17 cellular contexts compared by ENCODE assay signal in genomic region chr3:41863024-41863423, GRCh38.
DNase-seq lines count a peak whose midpoint lies in the region; ATAC-seq, FAIRE-seq and TF ChIP-seq lines count a peak whose summit lies in the region.
"Had no signal": no experiment of that assay in that cellular context is flagged by ENCODE, and none has a peak within 500 bp of the region (broad histone marks: within the 10 kb centered on the region; RNA-seq: fewer than 3 reads in every experiment).

No MANE protein-coding gene starts in this region.

- H3K14ac ChIP-seq in H1 (ENCODE audit: insufficient read length): no peak overlapping the region

- no peak overlapping the region for H2AFZ ChIP-seq in H1 (ENCODE audit: low read length)

- CTCF ChIA-PET in H1 (lab: Charles Lee; ENCODE audit: partially characterized antibody): interaction anchor here (0.9 to 3.0 kb wide), 13 partner anchors 9 to 665 kb away, joined by 3 to 14 read pairs (median 3); no protein-coding TSS in a partner anchor

- H2BK20ac ChIP-seq in H1 (ENCODE audit: low read length): no peak overlapping the region

- H4K8ac ChIP-seq in H1 (ENCODE audit: extremely low read depth, insufficient read depth, low read length): no peak overlapping the region

- peak; percentile 55 for ATAC-seq in left colon
- ATAC-seq: activated CD4-positive, CD25-positive, alpha-beta regulatory T cell treated with anti-CD3 and anti-CD28 coated beads, Interleukin-2, amount 50 U/mL, for 24 hours; Panc1 had no signal

- H3K4ac ChIP-seq in H1 (replicated peaks; ENCODE audit: insufficient read length, low read depth, low read length): no peak overlapping the region

- no peak for TF ChIP-seq EP300 in H1 (IDR thresholded peaks at IDR 0.05; ENCODE audit: borderline replicate concordance in 1 of 2, low read depth in 2 of 2, low read length in 2 of 2)

- H3K36me3 ChIP-seq in H1 (ENCODE audit: control insufficient read depth in 2 of 4, insufficient read depth in 4 of 4, low read length in 3 of 4): no peaks in the 10 kb centered on the region; a peak in 1 of 8 replicates
- H3K36me3 ChIP-seq: esophagus muscularis mucosa, upper lobe of left lung had no signal

- no peak overlapping the region for H4K91ac ChIP-seq in H1 (replicated peaks; ENCODE audit: insufficient read length, low read length)

- H3K23ac ChIP-seq in H1 (ENCODE audit: insufficient read length): no peak overlapping the region

- intact Hi-C loops in left colon (cut with DNase I, micrococcal nuclease): no loop called here

- H3K18ac ChIP-seq in H1 (ENCODE audit: extremely low read depth, low read length): no peak overlapping the region

- no peaks in the 10 kb centered on the region for H3K79me2 ChIP-seq in H1 (ENCODE audit: control insufficient read depth in 1 of 2, insufficient read depth in 2 of 2, low read length in 2 of 2)

- no peak overlapping the region for H3K27ac ChIP-seq in H1 (ENCODE audit: low read depth, low read length)
- H3K27ac ChIP-seq: esophagus muscularis mucosa, upper lobe of left lung had no signal

- peak; percentile 41 to 53 for TF ChIP-seq RAD21 in H1 (IDR thresholded peaks at IDR 0.05 in 1 of 2, conservative IDR thresholded peaks at IDR 0.05 in 1 of 2; ENCODE audit: low read depth in 2 of 2, low read length in 2 of 2)

- no peaks in the 10 kb centered on the region for H3K4me1 ChIP-seq in H1 (replicated peaks in 1 of 4; ENCODE audit: control insufficient read depth in 3 of 4, insufficient read depth in 4 of 4, low read length in 3 of 4)
- H3K4me1 ChIP-seq: esophagus muscularis mucosa, upper lobe of left lung had no signal

- H3K4me2 ChIP-seq in H1 (ENCODE audit: insufficient read depth in 1 of 2, low read depth in 2 of 2, low read length in 2 of 2): no peak overlapping the region

- H2BK12ac ChIP-seq in H1 (ENCODE audit: low read depth, low read length): no peak overlapping the region

- H3K27me3 ChIP-seq in H1 (replicated peaks in 1 of 4; ENCODE audit: control insufficient read depth in 3 of 4, extremely low read depth in 1 of 4, insufficient read depth in 3 of 4, low read length in 3 of 4): no peaks in the 10 kb centered on the region
- H3K27me3 ChIP-seq: esophagus muscularis mucosa, upper lobe of left lung had no signal

- no peak for FAIRE-seq in H1 (lab: Jason Lieb, UNC)

- no peak overlapping the region for H3K9ac ChIP-seq in H1 (replicated peaks in 1 of 4; ENCODE audit: extremely low read depth in 1 of 4, low read depth in 3 of 4, low read length in 3 of 4)

- H4K20me1 ChIP-seq in H1 (replicated peaks in 1 of 2; ENCODE audit: control insufficient read depth in 1 of 2, insufficient read depth in 2 of 2, low read length in 2 of 2): no peaks in the 10 kb centered on the region

- 100% methylated on average over 1 of the region's 1 CpG; no CpG with 5 or more reads in 1 of the 2 experiments for WGBS in H1 (ENCODE audit: extremely low coverage in 1 of 2, insufficient coverage in 1 of 2, insufficient read length in 1 of 2, insufficient replicate concordance in 2 of 2, low coverage in 1 of 2, low lambda C conversion rate in 2 of 2, missing lambda C conversion rate in 1 of 2), 2 experiments

- DNase-seq in DMS53 (lab: John Stamatoyannopoulos, UW): peak; percentile 15
- no peak for DNase-seq in DMS53 treated with DMSO at 0.1 percent for 48 hours (lab: John Stamatoyannopoulos, UW; ENCODE audit: unreplicated experiment)
- no peak for DNase-seq in LNCaP clone FGC (ENCODE audit: low read depth)
- DNase-seq in H1 (ENCODE audit: low read depth in 1 of 2, low spot score in 2 of 2): peak in 1 of 2 experiments; percentile 55
- DNase-seq in left colon: no peak
- no peak for DNase-seq in superior temporal gyrus (ENCODE audit: extremely low spot score)
- DNase-seq in GF-D8 (lab: John Stamatoyannopoulos, UW): no peak
- DNase-seq in AG08395 (ENCODE audit: low spot score): no peak
- DNase-seq: anterior cingulate cortex; KBM-7; NCI-H1694; NCI-H510A; stimulated activated naive CD4-positive, alpha-beta T cell treated with Interleukin-2 at 50 U/mL for 16 hours; upper lobe of left lung had no signal

- H4K5ac ChIP-seq in H1 (ENCODE audit: insufficient read length, low read depth, low read length): no peak overlapping the region

- H3K9me3 ChIP-seq in H1 (ENCODE audit: insufficient read depth in 2 of 2, low read depth in 1 of 2, low read length in 1 of 2): no peaks in the 10 kb centered on the region
- H3K9me3 ChIP-seq: esophagus muscularis mucosa, upper lobe of left lung had no signal

- H3K56ac ChIP-seq in H1 (replicated peaks; ENCODE audit: insufficient read length, low read depth, low read length): no peak overlapping the region

- H2AK5ac ChIP-seq in H1 (ENCODE audit: low read depth, low read length): no peak overlapping the region

- no peaks in the 10 kb centered on the region for H3K23me2 ChIP-seq in H1 (ENCODE audit: low read depth, low read length)

- no peak overlapping the region for H2BK5ac ChIP-seq in H1 (ENCODE audit: low read depth, low read length)

- H2BK120ac ChIP-seq in H1 (replicated peaks; ENCODE audit: low read depth, low read length): no peak overlapping the region

- H3K79me1 ChIP-seq in H1 (ENCODE audit: low read depth, low read length): no peaks in the 10 kb centered on the region

- POLR2A ChIA-PET in H1 (lab: Charles Lee; ENCODE audit: partially characterized antibody): interaction anchor here (0.6 to 1.3 kb wide), 2 partner anchors 334 to 664 kb away, joined by 3 to 4 read pairs; no protein-coding TSS in a partner anchor

- TF ChIP-seq CTCF in LNCaP clone FGC (IDR thresholded peaks at IDR 0.05; ENCODE audit: control insufficient read depth, extremely low read depth, insufficient read depth) (0 out of 2 replicates have a peak, but pooled peaks have one; percentile 5), H1 (IDR thresholded peaks at IDR 0.05; ENCODE audit: control extremely low read depth in 1 of 3, insufficient read depth in 1 of 3, low read depth in 1 of 3, low read length in 3 of 3) (peak; percentile 32 to 63 (median 51); a peak in 3 of 4 replicates)

- no peak overlapping the region for H2BK15ac ChIP-seq in H1 (ENCODE audit: low read length)

- H3K4me3 ChIP-seq in LNCaP clone FGC (ENCODE audit: low read depth, low read length): no peak overlapping the region
- no peak overlapping the region for H3K4me3 ChIP-seq in H1 (ENCODE audit: extremely low read depth in 1 of 4, insufficient read depth in 2 of 4, low read depth in 3 of 4, low read length in 4 of 4)
- H3K4me3 ChIP-seq: esophagus muscularis mucosa, upper lobe of left lung had no signal

- no peak for TF ChIP-seq POLR2A in H1 (IDR thresholded peaks at IDR 0.05; ENCODE audit: control extremely low read depth in 1 of 2, low read depth in 2 of 2, low read length in 2 of 2)

TF ChIP-seq in H1, 55 proteins besides CTCF, POLR2A, EP300 and RAD21:
- no peak for TF ChIP-seq EGR1 (IDR thresholded peaks at IDR 0.05; ENCODE audit: borderline replicate concordance, low read depth, low read length)
